ENCODE assay signal across 26 cellular contexts in genomic region chr11:108345767-108346166, GRCh38.
"Had no signal": no experiment of that assay in that cellular context is flagged by ENCODE, and none has a peak within 500 bp of the region (broad histone marks: within the 10 kb centered on the region; RNA-seq: fewer than 3 reads in every experiment).

No MANE protein-coding gene starts in this region.

- FAIRE-seq: endothelial cell of umbilical vein had no signal

- H3K9me3 ChIP-seq: left ventricle myocardium inferior, lower lobe of right lung, pancreas, suprapubic skin, thyroid gland, uterus had no signal

- H3K4me1 ChIP-seq: left ventricle myocardium inferior, lower lobe of right lung, pancreas, thyroid gland, uterus had no signal

- H3K27me3 Mint-ChIP-seq: memory B cell, progenitor cell of endocrine pancreas, type B pancreatic cell had no signal

- H3K9me3 Mint-ChIP-seq: endodermal cell; immature natural killer cell; memory B cell; mesothelial cell of epicardium; nephron; stimulated activated effector memory CD8-positive, alpha-beta T cell treated with anti-CD3 and anti-CD28 coated beads, Interleukin-12 subunit alpha, Interleukin-12 subunit beta, amount 100 ng/mL, for 72 hours; type B pancreatic cell had no signal

- H3K4me2 ChIP-seq: smooth muscle cell had no signal

- H3K27ac Mint-ChIP-seq: endodermal cell, mesothelial cell of epicardium, nephron, progenitor cell of endocrine pancreas, type B pancreatic cell had no signal

- H3K36me3 ChIP-seq: uterus had no signal

- H3K4me3 Mint-ChIP-seq: endodermal cell; immature natural killer cell; memory B cell; mesothelial cell of epicardium; nephron; stimulated activated effector memory CD8-positive, alpha-beta T cell treated with anti-CD3 and anti-CD28 coated beads, Interleukin-12 subunit alpha, Interleukin-12 subunit beta, amount 100 ng/mL, for 72 hours; type B pancreatic cell had no signal

- H3K4me1 Mint-ChIP-seq: memory B cell, nephron had no signal

- ATAC-seq: foreskin keratinocyte; left cardiac atrium; lower lobe of right lung; pancreas; right cardiac atrium; stimulated activated naive CD8-positive, alpha-beta T cell treated with anti-CD3 and anti-CD28 coated beads, Interleukin-15, Interleukin-2, amounts not matched to agents 100 U/mL and 50 U/mL, for 24 hours had no signal

- H3K4me3 ChIP-seq: left ventricle myocardium inferior, lower lobe of right lung, pancreas, smooth muscle cell, suprapubic skin, thyroid gland, uterus had no signal

- DNase-seq: effector CD4-positive, alpha-beta T cell; endodermal cell; erythroblast; foreskin keratinocyte; immature natural killer cell; kidney; left cardiac atrium; left ventricle myocardium inferior; lower lobe of right lung; occipital lobe; pancreas; right cardiac atrium; stimulated activated CD4-positive, alpha-beta T cell treated with anti-CD3 and anti-CD28 coated beads, Interleukin-4, amount 100 ng/mL, for 1 hour; stimulated activated CD8-positive, alpha-beta memory T cell treated with anti-CD3 and anti-CD28 coated beads, Interleukin-4, amount 100 ng/mL, for 48 hours; stimulated activated naive CD8-positive, alpha-beta T cell treated with anti-CD3 and anti-CD28 coated beads, Interleukin-15, Interleukin-2, amounts not matched to agents 100 U/mL and 50 U/mL, for 24 hours; thyroid gland; uterus had no signal

- H3K27ac ChIP-seq: foreskin keratinocyte, left ventricle myocardium inferior, lower lobe of right lung, pancreas, suprapubic skin, thyroid gland, uterus had no signal

- H3K27me3 ChIP-seq: foreskin keratinocyte, pancreas, suprapubic skin, thyroid gland, uterus had no signal
